Comparison of ENCODE assay signal across 8 cellular contexts in the genomic region with DNA sequence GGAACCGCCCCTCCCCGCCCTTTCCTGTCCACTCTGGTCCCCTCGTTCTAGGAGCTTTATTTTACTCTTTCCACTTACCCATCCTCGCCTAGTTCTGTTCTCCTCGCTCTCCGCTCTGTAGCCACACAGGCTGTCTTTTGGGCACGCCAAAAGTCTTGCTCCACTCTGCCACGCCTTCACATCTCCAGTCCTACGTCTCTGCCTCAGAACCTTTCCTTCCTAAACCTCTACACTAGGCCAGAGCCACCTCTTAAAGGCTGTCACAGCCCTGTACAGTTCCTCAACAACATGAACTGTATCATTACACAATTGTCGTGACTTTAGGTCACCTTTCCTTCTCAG. TPM values are rescaled to one million over a fixed set of nuclear protein-coding genes. Genes with fewer than 3 reads are reported as not detected.
DNase-seq lines count a peak whose midpoint lies in the region; ATAC-seq and FAIRE-seq lines count a peak whose summit lies in the region.

No MANE protein-coding gene starts in this region.

- H3K4me1 Mint-ChIP-seq in CD4-positive, CD25-positive, alpha-beta regulatory T cell, result peaks cover 20 to 40% (median 33%) of the 10 kb centered on the region in 4 donors

- no peak for FAIRE-seq in urothelium cell line (lab: Jason Lieb, UNC)

- no peaks in the 10 kb centered on the region for H3K9me3 ChIP-seq in CD4-positive, CD25-positive, alpha-beta regulatory T cell (ENCODE audit: control insufficient read depth in 2 of 2, low read length in 2 of 2)
- H3K9me3 ChIP-seq in MG63 (no peaks in the 10 kb centered on the region), neuron (ENCODE audit: low read length) (no peaks in the 10 kb centered on the region)
- H3K9me3 ChIP-seq in effector memory CD4-positive, alpha-beta T cell (ENCODE audit: control insufficient read depth, low read length), result no peaks in the 10 kb centered on the region

- DNase-seq in CD4-positive, CD25-positive, alpha-beta regulatory T cell, result no peak
- no peak for DNase-seq in MG63
- DNase-seq in effector memory CD4-positive, alpha-beta T cell, result no peak
- no peak for DNase-seq in urothelium cell line (ENCODE audit: low spot score)
- no peak for DNase-seq in SW 1271 (lab: John Stamatoyannopoulos, UW)
- DNase-seq in NCI-H2107 (lab: John Stamatoyannopoulos, UW), result no peak
- no peak for DNase-seq in GM03348 (ENCODE audit: low spot score)

- peak in 1 of 2 donors; percentile 4 for ATAC-seq in CD4-positive, CD25-positive, alpha-beta regulatory T cell (ENCODE audit: low read depth in 2 of 2)

- H3K36me3 ChIP-seq in CD4-positive, CD25-positive, alpha-beta regulatory T cell (ENCODE audit: control insufficient read depth, insufficient read depth, low read length), result no peaks in the 10 kb centered on the region
- H3K36me3 ChIP-seq in MG63, result peaks cover 24% of the 10 kb centered on the region
- H3K36me3 ChIP-seq in effector memory CD4-positive, alpha-beta T cell (ENCODE audit: control insufficient read depth, insufficient read depth, low read length), result no peaks in the 10 kb centered on the region
- no peaks in the 10 kb centered on the region for H3K36me3 ChIP-seq in neuron (ENCODE audit: insufficient read depth, low read length)

- H3K27me3 Mint-ChIP-seq in CD4-positive, CD25-positive, alpha-beta regulatory T cell, result no peaks in the 10 kb centered on the region

- H3K4me1 ChIP-seq in CD4-positive, CD25-positive, alpha-beta regulatory T cell (ENCODE audit: control insufficient read depth, insufficient read depth, low read length, poor library complexity, severe bottlenecking), result peaks cover 42% of the 10 kb centered on the region
- H3K4me1 ChIP-seq in effector memory CD4-positive, alpha-beta T cell (ENCODE audit: control insufficient read depth, insufficient read depth, low read length, poor library complexity, severe bottlenecking), result peaks cover 27% of the 10 kb centered on the region
- peaks cover 16% of the 10 kb centered on the region for H3K4me1 ChIP-seq in neuron (ENCODE audit: insufficient read depth, low read length)

- H2AFZ ChIP-seq in neuron (ENCODE audit: low read depth, low read length), result peak overlapping the region; percentile 93

- H3K4me3 ChIP-seq in CD4-positive, CD25-positive, alpha-beta regulatory T cell (ENCODE audit: low read depth, low read length), result peak overlapping the region; percentile 32
- H3K4me3 ChIP-seq in MG63 (peak overlapping the region; percentile 83), neuron (ENCODE audit: low read length) (peak overlapping the region; percentile 72)
- H3K4me3 ChIP-seq in effector memory CD4-positive, alpha-beta T cell (ENCODE audit: insufficient read depth, low read depth, low read length, poor library complexity, severe bottlenecking), result peak overlapping the region; percentile 61

- peaks cover 0 to 4% (median 0%) of the 10 kb centered on the region in 7 donors for H3K9me3 Mint-ChIP-seq in CD4-positive, CD25-positive, alpha-beta regulatory T cell

- H3K27ac Mint-ChIP-seq in CD4-positive, CD25-positive, alpha-beta regulatory T cell, result peak overlapping the region; percentile 99 to 100 (median 99)

- H3K36me3 Mint-ChIP-seq in CD4-positive, CD25-positive, alpha-beta regulatory T cell, result no peaks in the 10 kb centered on the region

- no peaks in the 10 kb centered on the region for H3K27me3 ChIP-seq in CD4-positive, CD25-positive, alpha-beta regulatory T cell (ENCODE audit: control insufficient read depth, insufficient read depth, low read length)
- H3K27me3 ChIP-seq in MG63, result no peaks in the 10 kb centered on the region
- no peaks in the 10 kb centered on the region for H3K27me3 ChIP-seq in effector memory CD4-positive, alpha-beta T cell (replicated peaks; ENCODE audit: control insufficient read depth, insufficient read depth, low read length, poor library complexity, severe bottlenecking)
- no peaks in the 10 kb centered on the region for H3K27me3 ChIP-seq in neuron (ENCODE audit: insufficient read depth, low read length)

- peak overlapping the region; percentile 94 to 99 (median 98) for H3K4me3 Mint-ChIP-seq in CD4-positive, CD25-positive, alpha-beta regulatory T cell

- H3K27ac ChIP-seq in CD4-positive, CD25-positive, alpha-beta regulatory T cell (ENCODE audit: insufficient read depth, low read length, poor library complexity, severe bottlenecking), result peak overlapping the region; percentile 98
- peak overlapping the region; percentile 93 for H3K27ac ChIP-seq in effector memory CD4-positive, alpha-beta T cell (ENCODE audit: insufficient read depth, low read length, poor library complexity, severe bottlenecking)

RNA-seq across cellular contexts. Expression of gene ARPP19, which starts 0.4 kb away (rescaled TPM):
- total RNA-seq in CD4-positive, CD25-positive, alpha-beta regulatory T cell, result 143 TPM
- 10 to 100 TPM; 72.1 to 83.1 (median 82.6) TPM for polyA plus RNA-seq in CD4-positive, CD25-positive, alpha-beta regulatory T cell
- 43.1 and 105 TPM in 2 replicates for total RNA-seq in MG63 (2014; rRNA removed; shearing (Covaris generic); ENCODE audit: low replicate concordance)

RNA-seq across cellular contexts. Expression of gene MYO5A, which starts 40.5 kb away (rescaled TPM):
- total RNA-seq in CD4-positive, CD25-positive, alpha-beta regulatory T cell, result 63.3 TPM
- polyA plus RNA-seq in CD4-positive, CD25-positive, alpha-beta regulatory T cell, result 10 to 100 TPM in 2 of 4 donors, 1 to 10 TPM in 2; 6.1 to 14.6 (median 10.6) TPM
- 8.4 and 14.5 TPM in 2 replicates for total RNA-seq in MG63 (2014; rRNA removed; shearing (Covaris generic); ENCODE audit: low replicate concordance)

Comparison
In these comparisons a context has a peak if more than half of its experiments do, and no peak if none do; other contexts are left out.
1. H3K4me3 ChIP-seq: peak in every context shown above with its lines; median percentile 83 in MG63; 72 in neuron; 61 in effector memory CD4-positive, alpha-beta T cell; 32 in CD4-positive, CD25-positive, alpha-beta regulatory T cell.